ENCODE assay signal across 31 cellular contexts in genomic region chr6:129565331-129565730, GRCh38.
"Had no signal": no experiment of that assay in that cellular context is flagged by ENCODE, and none has a peak within 500 bp of the region (broad histone marks: within the 10 kb centered on the region; RNA-seq: fewer than 3 reads in every experiment).

No MANE protein-coding gene starts in this region.

- H3K9me3 ChIP-seq: mucosa of descending colon, neutrophil, right lobe of liver, suprapubic skin, thyroid gland had no signal

- H3K27me3 Mint-ChIP-seq: effector memory CD8-positive, alpha-beta T cell; progenitor cell of endocrine pancreas; stimulated activated naive CD8-positive, alpha-beta T cell treated with anti-CD3 and anti-CD28 coated beads, Interleukin-15, amount 100 ng/mL, for 72 hours; type B pancreatic cell had no signal

- H3K36me3 Mint-ChIP-seq: type B pancreatic cell had no signal

- DNase-seq: cerebellar nuclear complex; cortex of kidney; effector memory CD8-positive, alpha-beta T cell; foreskin keratinocyte; heart right ventricle; hippocampal formation; kidney; mucosa of descending colon; naive B cell; right lobe of liver; small intestine; stimulated activated CD4-positive, alpha-beta T cell treated with anti-CD3 and anti-CD28 coated beads, Interleukin-15, amount 100 ng/mL, for 24 hours; stimulated activated CD4-positive, alpha-beta T cell treated with anti-CD3 and anti-CD28 coated beads, Interleukin-4, amount 100 ng/mL, for 1 hour; stimulated activated CD8-positive, alpha-beta memory T cell treated with anti-CD3 and anti-CD28 coated beads, Interleukin-4, amount 100 ng/mL, for 48 hours; stimulated activated naive CD4-positive, alpha-beta T cell; stimulated activated naive CD8-positive, alpha-beta T cell treated with anti-CD3 and anti-CD28 coated beads, Interleukin-15, amount 100 ng/mL, for 72 hours; thyroid gland had no signal

- H2AFZ ChIP-seq: parathyroid adenoma had no signal

- H3K27ac Mint-ChIP-seq: effector memory CD8-positive, alpha-beta T cell; memory B cell; mesothelial cell of epicardium; naive B cell; natural killer cell treated with Interleukin-12 subunit alpha and Interleukin-12 subunit beta and Interleukin-15 and Interleukin-18, amount 100 ng/mL, for 72 hours; progenitor cell of endocrine pancreas; type B pancreatic cell had no signal

- H3K4me3 Mint-ChIP-seq: effector memory CD8-positive, alpha-beta T cell; memory B cell; mesothelial cell of epicardium; naive B cell; natural killer cell treated with Interleukin-12 subunit alpha and Interleukin-12 subunit beta and Interleukin-15 and Interleukin-18, amount 100 ng/mL, for 72 hours; neural crest cell; stimulated activated naive CD8-positive, alpha-beta T cell treated with anti-CD3 and anti-CD28 coated beads, Interleukin-15, amount 100 ng/mL, for 72 hours; type B pancreatic cell had no signal

- H3K27me3 ChIP-seq: esophagus muscularis mucosa, foreskin keratinocyte, gastroesophageal sphincter, heart right ventricle, right lobe of liver, suprapubic skin, thyroid gland had no signal

- H3K36me3 ChIP-seq: esophagus muscularis mucosa, gastroesophageal sphincter, heart right ventricle, neutrophil, right lobe of liver, suprapubic skin, thyroid gland had no signal

- H3K27ac ChIP-seq: epithelial cell of prostate, esophagus muscularis mucosa, foreskin keratinocyte, gastroesophageal sphincter, heart right ventricle, neutrophil, parathyroid adenoma, right lobe of liver, suprapubic skin, thyroid gland had no signal

- H3K9ac ChIP-seq: parathyroid adenoma had no signal

- H3K9me3 Mint-ChIP-seq: effector memory CD8-positive, alpha-beta T cell; natural killer cell treated with Interleukin-12 subunit alpha and Interleukin-12 subunit beta and Interleukin-15 and Interleukin-18, amount 100 ng/mL, for 72 hours had no signal

- H3K79me2 ChIP-seq: parathyroid adenoma had no signal

- ATAC-seq: effector memory CD8-positive, alpha-beta T cell; foreskin keratinocyte; gastroesophageal sphincter; heart right ventricle; left lobe of liver; mucosa of descending colon; natural killer cell treated with Interleukin-12 subunit alpha and Interleukin-12 subunit beta and Interleukin-15 and Interleukin-18, amount 100 ng/mL, for 72 hours; right lobe of liver; stimulated activated naive CD8-positive, alpha-beta T cell treated with anti-CD3 and anti-CD28 coated beads, Interleukin-15, amount 100 ng/mL, for 72 hours had no signal

- H3K4me1 ChIP-seq: esophagus muscularis mucosa, foreskin keratinocyte, gastroesophageal sphincter, heart right ventricle, parathyroid adenoma, right lobe of liver, suprapubic skin, thyroid gland had no signal

- H3K4me1 Mint-ChIP-seq: memory B cell; naive B cell; neural crest cell; stimulated activated naive CD8-positive, alpha-beta T cell treated with anti-CD3 and anti-CD28 coated beads, Interleukin-15, amount 100 ng/mL, for 72 hours had no signal

- H3K4me3 ChIP-seq: esophagus muscularis mucosa, gastroesophageal sphincter, heart right ventricle, lung, mucosa of descending colon, right lobe of liver, suprapubic skin, thyroid gland had no signal
